ENCODE assay signal across 8 cellular contexts in the genomic region with DNA sequence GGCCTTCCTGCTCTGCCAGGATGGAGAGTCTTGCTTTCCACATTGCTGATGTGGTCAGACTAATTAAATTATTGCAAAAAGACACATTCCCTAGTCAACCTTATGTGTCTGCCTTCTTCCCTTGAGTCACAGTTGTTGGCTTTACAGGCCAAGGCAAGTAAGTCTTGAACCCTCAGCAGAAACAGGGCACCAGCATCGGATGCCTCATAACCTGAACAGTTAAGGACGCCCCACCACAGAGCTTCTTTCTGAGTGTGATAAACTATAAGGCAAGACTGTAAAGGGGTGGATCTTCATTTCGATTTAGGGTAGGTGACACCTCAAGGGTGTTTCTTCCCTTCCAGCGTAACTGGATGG. TPM values are rescaled to one million over a fixed set of nuclear protein-coding genes. Genes with fewer than 3 reads are reported as not detected.
DNase-seq lines count a peak whose midpoint lies in the region; ATAC-seq and TF ChIP-seq lines count a peak whose summit lies in the region.

No MANE protein-coding gene starts in this region.

- no peak overlapping the region for H3K4me2 ChIP-seq in neuronal stem cell (ENCODE audit: insufficient read depth, low read length, poor library complexity, severe bottlenecking)

- peaks cover 0 to 2% (median 0%) of the 10 kb centered on the region in 7 donors for H3K9me3 Mint-ChIP-seq in CD4-positive, CD25-positive, alpha-beta regulatory T cell

- H3K18ac ChIP-seq in neuronal stem cell (ENCODE audit: low read length), result no peak overlapping the region

- peak overlapping the region; percentile 93 for H3K27ac ChIP-seq in CD4-positive, CD25-positive, alpha-beta regulatory T cell (ENCODE audit: insufficient read depth, low read length, poor library complexity, severe bottlenecking)
- H3K27ac ChIP-seq in dorsolateral prefrontal cortex (peak overlapping the region; percentile 59 to 98 (median 95)), neuronal stem cell (replicated peaks; ENCODE audit: low read length) (peak overlapping the region; percentile 61)

- H3K9me3 ChIP-seq in CD4-positive, CD25-positive, alpha-beta regulatory T cell (ENCODE audit: control insufficient read depth in 2 of 2, low read length in 2 of 2), result no peaks in the 10 kb centered on the region
- H3K9me3 ChIP-seq in MG63, result no peaks in the 10 kb centered on the region
- no peaks in the 10 kb centered on the region for H3K9me3 ChIP-seq in neuronal stem cell (replicated peaks in 1 of 2; ENCODE audit: control insufficient read depth in 2 of 2, insufficient read depth in 1 of 2, low read depth in 1 of 2, low read length in 2 of 2)

- H3K23ac ChIP-seq in neuronal stem cell (ENCODE audit: low read depth, low read length, poor library complexity), result no peak overlapping the region

- H2BK120ac ChIP-seq in neuronal stem cell (ENCODE audit: low read depth, low read length), result no peak overlapping the region

- no peak overlapping the region for H4K91ac ChIP-seq in neuronal stem cell (ENCODE audit: low read depth, low read length, poor library complexity)

- H3K36me3 ChIP-seq in CD4-positive, CD25-positive, alpha-beta regulatory T cell (ENCODE audit: control insufficient read depth, insufficient read depth, low read length), result peaks cover 1% of the 10 kb centered on the region
- H3K36me3 ChIP-seq in MG63 (peaks cover 19% of the 10 kb centered on the region), neuronal stem cell (replicated peaks in 1 of 2; ENCODE audit: control insufficient read depth in 2 of 2, insufficient read depth in 2 of 2, low read length in 2 of 2) (peaks cover 0 to 20% of the 10 kb centered on the region in 2 donors)

- peak overlapping the region; percentile 90 for H2AFZ ChIP-seq in neuronal stem cell (ENCODE audit: low read length)

- peaks cover 3% of the 10 kb centered on the region for H3K79me1 ChIP-seq in neuronal stem cell (ENCODE audit: low read depth, low read length)

- H2AK5ac ChIP-seq in neuronal stem cell (ENCODE audit: low read depth, low read length), result no peak overlapping the region

- H3K36me3 Mint-ChIP-seq in CD4-positive, CD25-positive, alpha-beta regulatory T cell, result peaks cover 11% of the 10 kb centered on the region

- H3K4me3 Mint-ChIP-seq in CD4-positive, CD25-positive, alpha-beta regulatory T cell, result peak overlapping the region; percentile 90 to 100 (median 97)

- H3K9ac ChIP-seq in neuronal stem cell (ENCODE audit: low read depth, low read length, poor library complexity), result no peak overlapping the region

- no peak overlapping the region for H2BK15ac ChIP-seq in neuronal stem cell (ENCODE audit: low read length)

- no peak for TF ChIP-seq CTCF in dorsolateral prefrontal cortex (IDR thresholded peaks at IDR 0.05 in 54 of 56, conservative IDR thresholded peaks at IDR 0.05 in 2 of 56; ENCODE audit: low read depth in 1 of 56, partially characterized antibody in 56 of 56)

- no peak overlapping the region for H2BK12ac ChIP-seq in neuronal stem cell (ENCODE audit: low read length)

- peak overlapping the region; percentile 83 for H3K4me3 ChIP-seq in CD4-positive, CD25-positive, alpha-beta regulatory T cell (ENCODE audit: low read depth, low read length)
- H3K4me3 ChIP-seq in MG63 (peak overlapping the region; percentile 94), dorsolateral prefrontal cortex (peak overlapping the region; percentile 52 to 98 (median 90)), neuronal stem cell (ENCODE audit: low read length in 2 of 2) (peak overlapping the region in 1 of 2 donors; percentile 86)

- no peak for DNase-seq in CD4-positive, CD25-positive, alpha-beta regulatory T cell
- DNase-seq in MG63 (no peak), dorsolateral prefrontal cortex (no peak), neuronal stem cell (ENCODE audit: low spot score) (no peak), foreskin melanocyte (no peak)
- DNase-seq in activated effector memory CD4-positive, alpha-beta T cell treated with anti-CD3 and anti-CD28 coated beads, Interleukin-2, amount 50 U/mL, for 16 hours, result no peak

- H3K14ac ChIP-seq in neuronal stem cell (ENCODE audit: low read length), result no peak overlapping the region

- H3K27me3 Mint-ChIP-seq in CD4-positive, CD25-positive, alpha-beta regulatory T cell, result no peaks in the 10 kb centered on the region

- H2BK5ac ChIP-seq in neuronal stem cell (ENCODE audit: low read length), result no peak overlapping the region

- no peaks in the 10 kb centered on the region for H3K27me3 ChIP-seq in CD4-positive, CD25-positive, alpha-beta regulatory T cell (ENCODE audit: control insufficient read depth, insufficient read depth, low read length)
- no peaks in the 10 kb centered on the region for H3K27me3 ChIP-seq in MG63
- no peaks in the 10 kb centered on the region for H3K27me3 ChIP-seq in dorsolateral prefrontal cortex
- no peaks in the 10 kb centered on the region for H3K27me3 ChIP-seq in neuronal stem cell (ENCODE audit: control insufficient read depth in 3 of 3, insufficient read depth in 3 of 3, low read depth in 1 of 3, low read length in 3 of 3)

- H3K4me1 ChIP-seq in CD4-positive, CD25-positive, alpha-beta regulatory T cell (ENCODE audit: control insufficient read depth, insufficient read depth, low read length, poor library complexity, severe bottlenecking), result peaks cover 44% of the 10 kb centered on the region
- H3K4me1 ChIP-seq in neuronal stem cell (ENCODE audit: control insufficient read depth in 2 of 2, insufficient read depth in 1 of 2, low read depth in 1 of 2, low read length in 2 of 2), result peaks cover 4 to 5% of the 10 kb centered on the region in 2 donors

- intact Hi-C loops in dorsolateral prefrontal cortex (cut with DNase I), result loop anchor here in 1 of 2 donors (5.0 kb wide), 1 partner anchor 97 kb away; a partner anchor contains a TSS

- peak; percentile 8 to 12 for ATAC-seq in CD4-positive, CD25-positive, alpha-beta regulatory T cell (ENCODE audit: low read depth in 2 of 2)
- ATAC-seq in GM18870 (IDR thresholded peaks at IDR 0.05; ENCODE audit: unreplicated experiment), result no peak
- no peak for ATAC-seq in HG02623 (IDR thresholded peaks at IDR 0.05; ENCODE audit: unreplicated experiment)

- peak overlapping the region; percentile 95 to 96 (median 96) for H3K27ac Mint-ChIP-seq in CD4-positive, CD25-positive, alpha-beta regulatory T cell

- no CpG with 5 or more reads among the region's 4 CpGs for WGBS in neuronal stem cell (ENCODE audit: extremely low coverage in 2 of 2, insufficient read length in 2 of 2, insufficient replicate concordance in 1 of 2), 2 donors

- H3K4me1 Mint-ChIP-seq in CD4-positive, CD25-positive, alpha-beta regulatory T cell, result peaks cover 31 to 54% (median 34%) of the 10 kb centered on the region in 4 donors

- no peak overlapping the region for H4K8ac ChIP-seq in neuronal stem cell (ENCODE audit: low read depth, low read length)

- H3K4ac ChIP-seq in neuronal stem cell (ENCODE audit: low read length), result no peak overlapping the region

RNA-seq across cellular contexts. Expression of a gene that starts 0.7 kb away (rescaled TPM):
- total RNA-seq in CD4-positive, CD25-positive, alpha-beta regulatory T cell, result 114 TPM
- 100 to 1,000 TPM; 135 to 191 (median 174) TPM for polyA plus RNA-seq in CD4-positive, CD25-positive, alpha-beta regulatory T cell
- 27.4 and 29.4 TPM in 2 replicates for total RNA-seq in MG63 (2014; rRNA removed; shearing (Covaris generic); ENCODE audit: low replicate concordance)
- 100 to 1,000 TPM in 44 of 120 experiments, 10 to 100 TPM in 76; 68.8 to 125 (median 95.8) TPM for total RNA-seq in dorsolateral prefrontal cortex
- polyA plus RNA-seq in neuronal stem cell (2013, experiment 1 of 2), result 70.1 TPM
- polyA plus RNA-seq in neuronal stem cell (2013, experiment 2 of 2), result 70.2 TPM

Comparison
In these comparisons a context has a peak if more than half of its experiments do, and no peak if none do; other contexts are left out.
1. ATAC-seq: peak in CD4-positive, CD25-positive, alpha-beta regulatory T cell (2 of 2); none in GM18870 (single experiment) and HG02623 (single experiment).
2. Peak in every context shown above with its lines, with median percentiles within 50 percentile points of each other: H3K27ac ChIP-seq.